In genomic region chr3:188656196-188656982, GRCh38 we compare ENCODE assay signal across 1 cellular context.
TF ChIP-seq lines count a peak whose summit lies in the region.

No MANE protein-coding gene starts in this region.

TF ChIP-seq in SK-N-SH treated with all-trans-retinoic acid at 6 μM for 48 hours, 23 proteins besides CTCF, POLR2A, EP300 and RAD21 (continued from another document):
- no peak for TF ChIP-seq CREB5 (CRISPR knock-in tag; IDR thresholded peaks at IDR 0.05; ENCODE audit: low read depth)
- TF ChIP-seq ZC3H10 (CRISPR knock-in tag; IDR thresholded peaks at IDR 0.05) = no peak
- no peak for TF ChIP-seq OSR1 (CRISPR knock-in tag; IDR thresholded peaks at IDR 0.05)
- no peak for TF ChIP-seq TCF4 (CRISPR knock-in tag; IDR thresholded peaks at IDR 0.05; ENCODE audit: borderline replicate concordance)
- TF ChIP-seq ESRRG (CRISPR knock-in tag; IDR thresholded peaks at IDR 0.05) = no peak
- TF ChIP-seq CSRNP3 (CRISPR knock-in tag; IDR thresholded peaks at IDR 0.05) = no peak
- no peak for TF ChIP-seq ARNTL (CRISPR knock-in tag; IDR thresholded peaks at IDR 0.05; ENCODE audit: borderline replicate concordance, low read depth)
- TF ChIP-seq PPARA (CRISPR knock-in tag; IDR thresholded peaks at IDR 0.05; ENCODE audit: borderline replicate concordance) = no peak
- TF ChIP-seq ISL1 (CRISPR knock-in tag; IDR thresholded peaks at IDR 0.05) = no peak
- no peak for TF ChIP-seq CSDC2 (CRISPR knock-in tag; IDR thresholded peaks at IDR 0.05)
